ENCODE assay signal across 27 cellular contexts in genomic region chrX:107666931-107667330, GRCh38.
"Had no signal": no experiment of that assay in that cellular context is flagged by ENCODE, and none has a peak within 500 bp of the region (broad histone marks: within the 10 kb centered on the region; RNA-seq: fewer than 3 reads in every experiment).

No MANE protein-coding gene starts in this region.

- H3K9me3 Mint-ChIP-seq: activated CD4-positive, alpha-beta memory T cell treated with anti-CD3 and anti-CD28 coated beads for 36 hours; activated CD4-positive, alpha-beta T cell treated with anti-CD3 and anti-CD28 coated beads, Interleukin-2, amount 10 ng/mL, durations not matched to agents 24 days and 14 days; activated T-helper 1 cell treated with anti-CD3 and anti-CD28 coated beads, Interleukin-12 subunit alpha, Interleukin-12 subunit beta, Interleukin-2, Interleukin-4 antibody, amounts not matched to agents 30 ng/mL and 10 ng/mL and 1 ng/mL, durations not matched to agents 14 hours and 24 hours and 36 hours; T-cell; T-helper 1 cell treated with Interleukin-12 subunit alpha and Interleukin-12 subunit beta and Interleukin-4 antibody, amounts not matched to agents 30 μg/mL and 1 μg/mL, for 36 hours; T-helper 2 cell treated with Interferon-gamma antibody and Interleukin-4, amounts not matched to agents 5 μg/mL and 100 μg/mL, for 36 hours had no signal

- H3K4me3 Mint-ChIP-seq: activated CD4-positive, alpha-beta memory T cell treated with anti-CD3 and anti-CD28 coated beads for 36 hours; activated CD4-positive, alpha-beta T cell treated with anti-CD3 and anti-CD28 coated beads for 36 hours; activated CD4-positive, alpha-beta T cell treated with anti-CD3 and anti-CD28 coated beads, Interleukin-2, amount 10 ng/mL, durations not matched to agents 24 days and 14 days; activated CD8-positive, alpha-beta memory T cell treated with anti-CD3 and anti-CD28 coated beads, Interleukin-2, amount 10 ng/mL, durations not matched to agents 7 days and 5 days; activated CD8-positive, alpha-beta T cell treated with anti-CD3 and anti-CD28 coated beads, Interleukin-2, amount 10 ng/mL, durations not matched to agents 7 days and 5 days; activated naive CD8-positive, alpha-beta T cell; activated T-helper 1 cell treated with anti-CD3 and anti-CD28 coated beads, Interleukin-12 subunit alpha, Interleukin-12 subunit beta, Interleukin-2, Interleukin-4 antibody, amounts not matched to agents 30 ng/mL and 10 ng/mL and 1 ng/mL, durations not matched to agents 14 hours and 24 hours and 36 hours; brain; T-cell; T-helper 1 cell treated with Interleukin-12 subunit alpha and Interleukin-12 subunit beta and Interleukin-4 antibody, amounts not matched to agents 30 μg/mL and 1 μg/mL, for 36 hours; T-helper 2 cell treated with Interferon-gamma antibody and Interleukin-4, amounts not matched to agents 5 μg/mL and 100 μg/mL, for 36 hours had no signal

- ATAC-seq: activated CD4-positive, alpha-beta T cell treated with anti-CD3 and anti-CD28 coated beads for 36 hours; activated CD8-positive, alpha-beta memory T cell treated with anti-CD3 and anti-CD28 coated beads, Interleukin-2, amount 10 ng/mL, durations not matched to agents 7 days and 5 days; activated CD8-positive, alpha-beta T cell treated with anti-CD3 and anti-CD28 coated beads, Interleukin-2, amount 10 ng/mL, durations not matched to agents 7 days and 5 days; gastroesophageal sphincter; heart right ventricle; T-cell had no signal

- H3K27ac Mint-ChIP-seq: activated CD4-positive, alpha-beta memory T cell treated with anti-CD3 and anti-CD28 coated beads for 36 hours; activated CD4-positive, alpha-beta T cell treated with anti-CD3 and anti-CD28 coated beads, Interleukin-2, amount 10 ng/mL, durations not matched to agents 24 days and 14 days; activated CD8-positive, alpha-beta memory T cell treated with anti-CD3 and anti-CD28 coated beads, Interleukin-2, amount 10 ng/mL, durations not matched to agents 7 days and 5 days; activated CD8-positive, alpha-beta T cell treated with anti-CD3 and anti-CD28 coated beads, Interleukin-2, amount 10 ng/mL, durations not matched to agents 7 days and 5 days; activated T-helper 1 cell treated with anti-CD3 and anti-CD28 coated beads, Interleukin-12 subunit alpha, Interleukin-12 subunit beta, Interleukin-2, Interleukin-4 antibody, amounts not matched to agents 30 ng/mL and 10 ng/mL and 1 ng/mL, durations not matched to agents 14 hours and 24 hours and 36 hours; brain; T-helper 1 cell treated with Interleukin-12 subunit alpha and Interleukin-12 subunit beta and Interleukin-4 antibody, amounts not matched to agents 30 μg/mL and 1 μg/mL, for 36 hours; T-helper 2 cell treated with Interferon-gamma antibody and Interleukin-4, amounts not matched to agents 5 μg/mL and 100 μg/mL, for 36 hours had no signal

- H3K27me3 Mint-ChIP-seq: activated CD4-positive, alpha-beta memory T cell treated with anti-CD3 and anti-CD28 coated beads for 36 hours; activated CD4-positive, alpha-beta T cell treated with anti-CD3 and anti-CD28 coated beads for 36 hours; activated CD4-positive, alpha-beta T cell treated with anti-CD3 and anti-CD28 coated beads, Interleukin-2, amount 10 ng/mL, durations not matched to agents 24 days and 14 days; activated CD8-positive, alpha-beta memory T cell treated with anti-CD3 and anti-CD28 coated beads, Interleukin-2, amount 10 ng/mL, durations not matched to agents 7 days and 5 days; activated naive CD8-positive, alpha-beta T cell had no signal

- H3K36me3 Mint-ChIP-seq: activated CD4-positive, alpha-beta memory T cell treated with anti-CD3 and anti-CD28 coated beads for 36 hours; brain; T-cell had no signal

- DNase-seq: activated CD4-positive, alpha-beta memory T cell treated with anti-CD3 and anti-CD28 coated beads for 36 hours; activated CD4-positive, alpha-beta T cell treated with anti-CD3 and anti-CD28 coated beads for 36 hours; activated CD4-positive, alpha-beta T cell treated with anti-CD3 and anti-CD28 coated beads, Interleukin-2, amount 10 ng/mL, durations not matched to agents 24 days and 14 days; activated CD4-positive, CD25-positive, alpha-beta regulatory T cell; activated CD4-positive, CD25-positive, alpha-beta regulatory T cell treated with anti-CD3 and anti-CD28 coated beads, Interleukin-2, amount 50 U/mL, for 72 hours; activated CD8-positive, alpha-beta memory T cell treated with anti-CD3 and anti-CD28 coated beads, Interleukin-2, amount 10 ng/mL, durations not matched to agents 7 days and 5 days; activated CD8-positive, alpha-beta memory T cell treated with anti-CD3 and anti-CD28 coated beads, Interleukin-2, amount 50 U/mL, for 4 hours; activated CD8-positive, alpha-beta T cell treated with anti-CD3 and anti-CD28 coated beads, Interleukin-2, amount 10 ng/mL, durations not matched to agents 7 days and 5 days; activated gamma-delta T cell; activated naive CD4-positive, alpha-beta T cell; activated T-cell treated with anti-CD3 and anti-CD28 coated beads, Interleukin-2, amount 50 U/mL, for 1 hour; activated T-cell treated with anti-CD3 and anti-CD28 coated beads, Interleukin-2, amount 50 U/mL, for 48 hours; central memory CD4-positive, alpha-beta T cell; cerebellar nuclear complex; colonic mucosa; effector CD8-positive, alpha-beta T cell; esophagus squamous epithelium; foreskin melanocyte; heart right ventricle; T-cell; T1000 had no signal
